ENCODE assay signal across 8 cellular contexts in the genomic region with DNA sequence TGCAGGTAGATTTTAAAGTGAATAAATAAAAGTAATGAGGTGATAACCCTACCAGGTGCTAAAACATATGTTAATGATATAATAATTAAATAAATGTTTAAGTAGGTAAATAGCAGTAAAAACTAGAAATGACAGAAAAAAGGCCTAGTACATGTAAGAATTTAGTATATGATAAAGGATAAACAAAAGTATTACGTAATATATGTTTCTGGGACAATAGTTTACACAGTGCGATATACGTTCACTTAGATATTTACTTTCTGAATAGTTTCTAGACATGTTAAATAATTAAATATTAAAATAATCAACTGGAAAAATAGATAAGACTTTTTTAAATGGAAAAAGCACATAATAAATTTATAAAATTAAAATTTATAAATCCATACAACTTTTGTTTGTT.
"Had no signal": no experiment of that assay in that cellular context is flagged by ENCODE, and none has a peak within 500 bp of the region (broad histone marks: within the 10 kb centered on the region; RNA-seq: fewer than 3 reads in every experiment).

No MANE protein-coding gene starts in this region.

- H3K9ac ChIP-seq: GM23248 had no signal

- H3K4me3 ChIP-seq: GM23248, K562 had no signal

- H2AFZ ChIP-seq: GM23248 had no signal

- FAIRE-seq: HepG2, K562 had no signal

- ATAC-seq: HepG2 had no signal

- DNase-seq: GOT3, H9, HCEC 1CT, KG1 had no signal

- H3K27ac ChIP-seq: GM23248, HL-60 had no signal
